Comparison of ENCODE assay signal across 1 cellular context in genomic region chrX:10744011-10744410, GRCh38.
TF ChIP-seq lines count a peak whose summit lies in the region.

No MANE protein-coding gene starts in this region.

TF ChIP-seq in WTC11, 78 proteins besides CTCF, POLR2A, EP300 and RAD21 (continued from another document):
- TF ChIP-seq STAT6 (CRISPR knock-in tag; conservative IDR thresholded peaks at IDR 0.05; ENCODE audit: low read depth) (no peak), AFF4 (CRISPR knock-in tag; IDR thresholded peaks at IDR 0.05; ENCODE audit: borderline replicate concordance) (no peak)
